In the genomic region with DNA sequence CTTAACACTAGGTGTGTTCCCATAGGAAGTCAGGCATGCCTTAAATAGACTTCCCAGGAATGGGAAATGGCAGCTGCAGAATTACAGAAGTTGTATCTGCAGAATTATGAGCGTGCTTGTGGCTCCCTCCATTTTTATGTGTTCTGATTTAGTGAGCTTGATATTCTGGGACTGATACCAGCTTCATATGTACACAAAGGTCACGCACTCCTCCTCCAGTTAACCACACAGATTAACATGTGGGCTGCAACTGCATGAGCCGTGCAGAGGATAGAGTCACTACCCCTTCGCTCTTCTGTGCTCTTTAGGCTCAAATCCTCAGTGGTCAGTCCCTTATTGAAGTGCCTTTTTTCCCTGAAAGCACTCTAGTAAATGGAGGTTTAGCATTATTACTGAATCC, we compare ENCODE assay signal across 12 cellular contexts.
DNase-seq lines count a peak whose midpoint lies in the region; ATAC-seq and TF ChIP-seq lines count a peak whose summit lies in the region.
"Had no signal": no experiment of that assay in that cellular context is flagged by ENCODE, and none has a peak within 500 bp of the region (broad histone marks: within the 10 kb centered on the region; RNA-seq: fewer than 3 reads in every experiment).

No MANE protein-coding gene starts in this region.

- no peak for DNase-seq in right cardiac atrium
- DNase-seq in right atrium auricular region (ENCODE audit: low spot score), result no peak
- DNase-seq in upper lobe of right lung, result no peak
- DNase-seq in G401 (ENCODE audit: low spot score), result no peak
- no peak for DNase-seq in UCSD-AML1 (lab: John Stamatoyannopoulos, UW; ENCODE audit: unreplicated experiment)
- DNase-seq: cortex of kidney, SK-N-SH had no signal

- in situ Hi-C loops in G401 (cut with HindIII; ENCODE audit: low sequenced_read_pairs), result no loop called here

- H3K4me3 ChIP-seq in right cardiac atrium (ENCODE audit: low read length) (no peak overlapping the region), right atrium auricular region (no peak overlapping the region), upper lobe of right lung (no peak overlapping the region)
- H3K4me3 ChIP-seq: hepatocyte had no signal

- 65% methylated on average over 4 of the region's 4 CpGs for WGBS in right cardiac atrium

- peaks cover 93% of the 10 kb centered on the region for H3K4me1 Mint-ChIP-seq in brain

- intact Hi-C loops in right cardiac atrium (cut with DNase I) (loop anchor here in 1 of 4 donors (10.0 kb wide), 1 partner anchor 45 kb away; no protein-coding TSS in a partner anchor), upper lobe of right lung (cut with DNase I) (no loop called here)

- peak overlapping the region; percentile 60 for H3K27ac ChIP-seq in right cardiac atrium (ENCODE audit: low read length)
- H3K27ac ChIP-seq in right atrium auricular region, result peak overlapping the region in 1 of 2 donors; percentile 58
- H3K27ac ChIP-seq in upper lobe of right lung, result peak overlapping the region; percentile 79
- H3K27ac ChIP-seq: hepatocyte had no signal

- H3K27me3 ChIP-seq in right cardiac atrium (ENCODE audit: control insufficient read depth, insufficient read depth), result no peaks in the 10 kb centered on the region
- no peaks in the 10 kb centered on the region for H3K27me3 ChIP-seq in right atrium auricular region
- no peaks in the 10 kb centered on the region for H3K27me3 ChIP-seq in upper lobe of right lung
- H3K27me3 ChIP-seq: hepatocyte had no signal

- TF ChIP-seq CTCF in right atrium auricular region (IDR thresholded peaks at IDR 0.05) (no peak), brain (conservative IDR thresholded peaks at IDR 0.05) (no peak), upper lobe of right lung (IDR thresholded peaks at IDR 0.05) (no peak)

- peak overlapping the region in 3 of 5 experiments; percentile 54 to 76 (median 62) for H3K27ac Mint-ChIP-seq in brain

- ATAC-seq in right cardiac atrium, result no peak
- ATAC-seq in HG02884 (IDR thresholded peaks at IDR 0.05; ENCODE audit: unreplicated experiment), result peak; percentile 51
- peak; percentile 67 for ATAC-seq in upper lobe of right lung
- no peak for ATAC-seq in HG02970 (IDR thresholded peaks at IDR 0.05; ENCODE audit: low FRiP score, unreplicated experiment)

- no peaks in the 10 kb centered on the region for H3K36me3 Mint-ChIP-seq in brain

- H3K9me3 ChIP-seq in right cardiac atrium (ENCODE audit: control insufficient read depth, low read length) (no peaks in the 10 kb centered on the region), right atrium auricular region (no peaks in the 10 kb centered on the region), upper lobe of right lung (no peaks in the 10 kb centered on the region)
- H3K9me3 ChIP-seq: SK-N-SH had no signal

- H3K27me3 Mint-ChIP-seq in brain, result no peaks in the 10 kb centered on the region
- H3K27me3 Mint-ChIP-seq: CD4-positive, alpha-beta memory T cell had no signal

- H3K36me3 ChIP-seq in right atrium auricular region (no peaks in the 10 kb centered on the region), upper lobe of right lung (no peaks in the 10 kb centered on the region)

- no peak overlapping the region for H3K4me3 Mint-ChIP-seq in brain

- H3K4me1 ChIP-seq in right cardiac atrium (ENCODE audit: control insufficient read depth, insufficient read depth, low read length), result peaks cover 28% of the 10 kb centered on the region
- peaks cover 0 to 77% of the 10 kb centered on the region in 2 donors for H3K4me1 ChIP-seq in right atrium auricular region
- H3K4me1 ChIP-seq in upper lobe of right lung, result peaks cover 86% of the 10 kb centered on the region

- H3K9me3 Mint-ChIP-seq in brain, result no peaks in the 10 kb centered on the region
- H3K9me3 Mint-ChIP-seq: CD4-positive, alpha-beta memory T cell had no signal

Comparison
In these comparisons a context has a peak if more than half of its experiments do, and no peak if none do; other contexts are left out.
1. ATAC-seq: peak in HG02884 (single experiment) and upper lobe of right lung (single experiment); none in right cardiac atrium (0 of 2) and HG02970 (single experiment).